Comparison of ENCODE assay signal across 18 cellular contexts in the genomic region with DNA sequence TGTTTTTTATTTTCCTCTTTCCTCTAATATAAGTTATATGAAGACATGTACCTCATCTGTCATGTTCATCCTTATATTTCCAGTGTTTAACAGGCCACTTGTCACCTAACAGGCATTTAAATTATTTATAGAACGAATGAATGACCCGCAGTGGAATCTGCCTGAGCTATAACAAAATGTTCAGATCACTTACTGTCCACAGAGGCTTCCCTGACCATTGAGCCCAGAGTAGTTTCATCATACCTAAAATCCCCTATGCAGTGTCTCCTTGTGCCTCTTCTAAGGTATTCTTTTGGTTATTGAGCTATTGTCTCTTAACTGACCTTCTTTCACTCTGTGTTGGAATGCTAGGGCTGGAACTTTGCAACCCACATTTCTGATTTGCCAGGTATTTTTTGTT.
A peak's percentile ranks its signal among the peaks of the same experiment; 100 is the strongest.
DNase-seq lines count a peak whose midpoint lies in the region; ATAC-seq, FAIRE-seq and TF ChIP-seq lines count a peak whose summit lies in the region.
"Had no signal": no experiment of that assay in that cellular context is flagged by ENCODE, and none has a peak within 500 bp of the region (broad histone marks: within the 10 kb centered on the region; RNA-seq: fewer than 3 reads in every experiment).

No MANE protein-coding gene starts in this region.

- H3K9ac ChIP-seq in K562 (ENCODE audit: insufficient read depth in 1 of 2, low read depth in 2 of 2, low read length in 2 of 2) = no peak overlapping the region

- no peak overlapping the region for H3K4me2 ChIP-seq in GM23338
- H3K4me2 ChIP-seq in K562 (ENCODE audit: insufficient read depth, low read length) = no peak overlapping the region

- BruUV-seq in K562 (replicated peaks; lab: Mats Ljungman, UMichigan) = TSS peak; percentile 24

- H4K20me1 ChIP-seq in GM23338 (replicated peaks; ENCODE audit: insufficient read depth) (no peaks in the 10 kb centered on the region), K562 (replicated peaks; ENCODE audit: control insufficient read depth, insufficient read depth, low read length) (no peaks in the 10 kb centered on the region)

- in situ Hi-C loops in K562 (cut with MboI) (no loop called here), gastrocnemius medialis (cut with MboI; ENCODE audit: low sequenced_read_pairs in 4 of 4) (no loop called here)

- TF ChIP-seq POLR2A in K562 (conservative IDR thresholded peaks at IDR 0.05) = no peak
- TF ChIP-seq POLR2A in gastrocnemius medialis (IDR thresholded peaks at IDR 0.05) = no peak

- 0 out of 3 replicates have a peak, but pooled peaks cover 3% of the 10 kb centered on the region for H3K9me3 Mint-ChIP-seq in GM23338
- H3K9me3 Mint-ChIP-seq in activated CD8-positive, alpha-beta memory T cell treated with anti-CD3 and anti-CD28 coated beads, Interleukin-2, amount 10 ng/mL, durations not matched to agents 7 days and 5 days (ENCODE audit: low read depth) = peaks cover 6% of the 10 kb centered on the region

- H3K79me2 ChIP-seq in GM23338 (replicated peaks; ENCODE audit: insufficient read depth) = no peaks in the 10 kb centered on the region
- H3K79me2 ChIP-seq in K562 (ENCODE audit: control insufficient read depth, insufficient read depth, low read length) = no peaks in the 10 kb centered on the region

- H3K9me2 ChIP-seq in GM23338 (ENCODE audit: insufficient read depth) = peaks cover 22% of the 10 kb centered on the region; the same call in 1 of the 2 replicates

- TF ChIP-seq CTCF in GM23338 (conservative IDR thresholded peaks at IDR 0.05; ENCODE audit: low read depth in 2 of 2) (no peak), K562 (IDR thresholded peaks at IDR 0.05 in 2 of 3, conservative IDR thresholded peaks at IDR 0.05 in 1 of 3; ENCODE audit: insufficient read depth in 2 of 3, low read depth in 1 of 3, low read length in 3 of 3) (no peak), gastrocnemius medialis (IDR thresholded peaks at IDR 0.05 in 4 of 5, conservative IDR thresholded peaks at IDR 0.05 in 1 of 5) (no peak)

- no peak overlapping the region for H3K27ac Mint-ChIP-seq in GM23338
- H3K27ac Mint-ChIP-seq in activated CD8-positive, alpha-beta memory T cell treated with anti-CD3 and anti-CD28 coated beads, Interleukin-2, amount 10 ng/mL, durations not matched to agents 7 days and 5 days = no peak overlapping the region
- H3K27ac Mint-ChIP-seq: CD4-positive, alpha-beta memory T cell had no signal

- H3K4me1 ChIP-seq in GM23338 (ENCODE audit: insufficient read depth) (no peaks in the 10 kb centered on the region), K562 (replicated peaks in 1 of 2; ENCODE audit: control insufficient read depth in 2 of 2, insufficient read depth in 2 of 2, low read length in 2 of 2) (no peaks in the 10 kb centered on the region), gastrocnemius medialis (peaks cover 0 to 13% of the 10 kb centered on the region in 2 donors)

- no peaks in the 10 kb centered on the region; the same call in 2 of the 3 replicates for H3K36me3 Mint-ChIP-seq in GM23338 (ENCODE audit: low read depth)
- no peaks in the 10 kb centered on the region for H3K36me3 Mint-ChIP-seq in activated CD8-positive, alpha-beta memory T cell treated with anti-CD3 and anti-CD28 coated beads, Interleukin-2, amount 10 ng/mL, durations not matched to agents 7 days and 5 days
- H3K36me3 Mint-ChIP-seq: CD4-positive, alpha-beta memory T cell had no signal

- no peak for FAIRE-seq in K562 (lab: Jason Lieb, UNC)
- FAIRE-seq: GM12891, GM18507, H1 had no signal

- H3K27ac ChIP-seq in GM23338 (ENCODE audit: low read depth) (no peak overlapping the region), K562 (ENCODE audit: extremely low read depth, low read depth, low read length) (no peak overlapping the region), gastrocnemius medialis (peak overlapping the region; percentile 2 to 54 (median 22))

- no peak overlapping the region for H3K4me3 Mint-ChIP-seq in GM23338
- no peak overlapping the region for H3K4me3 Mint-ChIP-seq in activated CD8-positive, alpha-beta memory T cell treated with anti-CD3 and anti-CD28 coated beads, Interleukin-2, amount 10 ng/mL, durations not matched to agents 7 days and 5 days
- H3K4me3 Mint-ChIP-seq: CD4-positive, alpha-beta memory T cell had no signal

- no peaks in the 10 kb centered on the region for H3K27me3 Mint-ChIP-seq in GM23338 (ENCODE audit: insufficient read depth, low read depth, poor library complexity)
- no peaks in the 10 kb centered on the region for H3K27me3 Mint-ChIP-seq in activated CD8-positive, alpha-beta memory T cell treated with anti-CD3 and anti-CD28 coated beads, Interleukin-2, amount 10 ng/mL, durations not matched to agents 7 days and 5 days

- H3K27me3 ChIP-seq in GM23338 (ENCODE audit: insufficient read depth) (no peaks in the 10 kb centered on the region), K562 (ENCODE audit: control insufficient read depth in 2 of 2, insufficient read depth in 2 of 2, low read length in 2 of 2) (no peaks in the 10 kb centered on the region), gastrocnemius medialis (no peaks in the 10 kb centered on the region)

- no peak for TF ChIP-seq RAD21 in K562 (CRISPR knock-in tag; conservative IDR thresholded peaks at IDR 0.05 in 1 of 2, IDR thresholded peaks at IDR 0.05 in 1 of 2)

- H3K36me3 ChIP-seq in GM23338 (ENCODE audit: insufficient read depth) = no peaks in the 10 kb centered on the region
- no peaks in the 10 kb centered on the region for H3K36me3 ChIP-seq in K562 (ENCODE audit: control insufficient read depth, insufficient read depth, low read length)
- H3K36me3 ChIP-seq in gastrocnemius medialis = no peaks in the 10 kb centered on the region

- no peak for DNase-seq in GM23338 (ENCODE audit: low spot score)
- no peak for DNase-seq in K562 (ENCODE audit: extremely low read depth in 1 of 4, low spot score in 3 of 4)
- no peak for DNase-seq in gastrocnemius medialis
- DNase-seq in activated CD8-positive, alpha-beta memory T cell treated with anti-CD3 and anti-CD28 coated beads, Interleukin-2, amount 10 ng/mL, durations not matched to agents 7 days and 5 days = no peak
- DNase-seq: C1 segment of cervical spinal cord; Calu3; CD4-positive, alpha-beta memory T cell; COR-L47; DMS53; DMS79 treated with DMSO at 0.1 percent for 48 hours; GF-D8; H7; HCEC 1CT had no signal

- H3F3A ChIP-seq in GM23338 (replicated peaks; ENCODE audit: low read depth) = no peaks in the 10 kb centered on the region

- 41% methylated on average over 2 of the region's 2 CpGs for WGBS in K562 (ENCODE audit: insufficient coverage, low coverage, missing lambda C conversion rate)

- ATAC-seq in GM23338 (no peak), K562 (no peak), gastrocnemius medialis (peak; percentile 73 to 83), HG02623 (IDR thresholded peaks at IDR 0.05; ENCODE audit: unreplicated experiment) (no peak), GM18867 (IDR thresholded peaks at IDR 0.05; ENCODE audit: unreplicated experiment) (no peak)
- ATAC-seq in activated CD8-positive, alpha-beta memory T cell treated with anti-CD3 and anti-CD28 coated beads, Interleukin-2, amount 10 ng/mL, durations not matched to agents 7 days and 5 days = no peak

- CTCF ChIA-PET in K562 (lab: Yijun Ruan, JAX; ENCODE audit: low intra/inter-chr PET ratio) = no interaction called here
- CTCF ChIA-PET in activated CD8-positive, alpha-beta memory T cell treated with anti-CD3 and anti-CD28 coated beads, Interleukin-2, amount 10 ng/mL, durations not matched to agents 7 days and 5 days (lab: Charles Lee) = no interaction called here

- intact Hi-C loops in K562 (cut with micrococcal nuclease) (no loop called here), gastrocnemius medialis (cut with DNase I; ENCODE audit: low total_unique reads) (no loop called here)

- H3K4me1 Mint-ChIP-seq in GM23338 = 0 out of 3 replicates have a peak, but pooled peaks cover 2% of the 10 kb centered on the region
- no peaks in the 10 kb centered on the region for H3K4me1 Mint-ChIP-seq in activated CD8-positive, alpha-beta memory T cell treated with anti-CD3 and anti-CD28 coated beads, Interleukin-2, amount 10 ng/mL, durations not matched to agents 7 days and 5 days
- H3K4me1 Mint-ChIP-seq: CD4-positive, alpha-beta memory T cell had no signal

- H2AFZ ChIP-seq in GM23338 (0 out of 2 replicates have a peak overlapping the region, but pooled peaks have one; percentile 28), K562 (ENCODE audit: low read depth, low read length) (no peak overlapping the region)

- no peaks in the 10 kb centered on the region for H3K9me1 ChIP-seq in K562 (ENCODE audit: control insufficient read depth, insufficient read depth, low read length)

- H3K9me3 ChIP-seq in K562 (replicated peaks; ENCODE audit: control insufficient read depth, insufficient read depth, low read depth, low read length) (no peaks in the 10 kb centered on the region), gastrocnemius medialis (no peaks in the 10 kb centered on the region)

- POLR2A ChIA-PET in K562 (lab: Yijun Ruan, JAX) = no interaction called here

- H3K4me3 ChIP-seq in GM23338 (no peak overlapping the region), K562 (no peak overlapping the region), gastrocnemius medialis (no peak overlapping the region)

- TF ChIP-seq EP300 in K562 (IDR thresholded peaks at IDR 0.05; ENCODE audit: low read length) = no peak

TF ChIP-seq in K562, 482 proteins besides CTCF, POLR2A, EP300 and RAD21 (continues in another document):
- TF ChIP-seq ZNF76 (CRISPR knock-in tag; IDR thresholded peaks at IDR 0.05; ENCODE audit: borderline replicate concordance) = no peak
- no peak for TF ChIP-seq ZKSCAN3 (CRISPR knock-in tag; IDR thresholded peaks at IDR 0.05)
- no peak for TF ChIP-seq ILF3 (IDR thresholded peaks at IDR 0.05; ENCODE audit: borderline replicate concordance)
- TF ChIP-seq ZBTB8A (IDR thresholded peaks at IDR 0.05; ENCODE audit: partially characterized antibody) = no peak
- no peak for TF ChIP-seq SETDB1 (IDR thresholded peaks at IDR 0.05; ENCODE audit: low read length)
- TF ChIP-seq SIRT6 (IDR thresholded peaks at IDR 0.05; ENCODE audit: low read depth, low read length) = no peak
- no peak for TF ChIP-seq HIVEP1 (CRISPR knock-in tag; IDR thresholded peaks at IDR 0.05)
- no peak for TF ChIP-seq CXXC5 (CRISPR knock-in tag; IDR thresholded peaks at IDR 0.05)
- no peak for TF ChIP-seq SRSF1 (IDR thresholded peaks at IDR 0.05; ENCODE audit: low read depth, low read length)

Comparison
In these comparisons a context has a peak if more than half of its experiments do, and no peak if none do; other contexts are left out.
1. ATAC-seq: peak in gastrocnemius medialis (2 of 2); none in GM23338 (single experiment), K562 (single experiment), HG02623 (single experiment), activated CD8-positive, alpha-beta memory T cell treated with anti-CD3 and anti-CD28 coated beads, Interleukin-2, amount 10 ng/mL, durations not matched to agents 7 days and 5 days (single experiment) and GM18867 (single experiment).
2. H3K27ac ChIP-seq: peak in gastrocnemius medialis (4 of 4); none in GM23338 (single experiment) and K562 (single experiment).